Comparison of ENCODE assay signal across 22 cellular contexts in genomic region chr12:7081037-7081436, GRCh38. TPM values are rescaled to one million over a fixed set of nuclear protein-coding genes. Genes with fewer than 3 reads are reported as not detected.
DNase-seq lines count a peak whose midpoint lies in the region; ATAC-seq and TF ChIP-seq lines count a peak whose summit lies in the region.
"Had no signal": no experiment of that assay in that cellular context is flagged by ENCODE, and none has a peak within 500 bp of the region (broad histone marks: within the 10 kb centered on the region; RNA-seq: fewer than 3 reads in every experiment).

No MANE protein-coding gene starts in this region.

- DNase-seq in D341Med (ENCODE audit: low spot score) (peak; percentile 17), RWPE1 (ENCODE audit: low spot score) (no peak), right lobe of liver (peak; percentile 70 to 86 (median 82)), tibial artery (no peak), Caco-2 (no peak)
- DNase-seq in stimulated activated effector memory CD8-positive, alpha-beta T cell treated with anti-CD3 and anti-CD28 coated beads, Interleukin-12 subunit alpha, Interleukin-12 subunit beta, amount 100 ng/mL, for 72 hours (ENCODE audit: low spot score in 2 of 2) = no peak
- DNase-seq: CD4-positive, alpha-beta T cell; COR-L47; DND-41; H7; NCI-H1105; NCI-H146; NCI-H2081 treated with DMSO at 0.1 percent for 48 hours; NCI-H69; NK-92 treated with Interleukin-12 subunit alpha and Interleukin-12 subunit beta, amount 100 ng/mL, for 24 hours; SJCRH30 had no signal

- no peaks in the 10 kb centered on the region for H3K9me3 ChIP-seq in right lobe of liver
- no peaks in the 10 kb centered on the region for H3K9me3 ChIP-seq in tibial artery
- no peaks in the 10 kb centered on the region for H3K9me3 ChIP-seq in Caco-2
- H3K9me3 ChIP-seq: SJCRH30 had no signal

- H3K27ac ChIP-seq in RWPE1 (peak overlapping the region; percentile 74), right lobe of liver (peak overlapping the region in 1 of 3 donors; percentile 79), tibial artery (peak overlapping the region; percentile 52 to 82)
- H3K27ac ChIP-seq: BLaER1, KMS-11, SJCRH30 had no signal

- peaks cover 8% of the 10 kb centered on the region for H3K36me3 Mint-ChIP-seq in stimulated activated effector memory CD8-positive, alpha-beta T cell treated with anti-CD3 and anti-CD28 coated beads, Interleukin-12 subunit alpha, Interleukin-12 subunit beta, amount 100 ng/mL, for 72 hours
- peaks cover 4% of the 10 kb centered on the region for H3K36me3 Mint-ChIP-seq in Caco-2 (ENCODE audit: insufficient read depth, unreplicated experiment)

- no peak for TF ChIP-seq POLR2A in right lobe of liver (IDR thresholded peaks at IDR 0.05)

- peaks cover 0 to 43% (median 23%) of the 10 kb centered on the region in 4 donors for H3K36me3 ChIP-seq in right lobe of liver
- peaks cover 44 to 48% (median 46%) of the 10 kb centered on the region in 3 donors for H3K36me3 ChIP-seq in tibial artery
- H3K36me3 ChIP-seq in Caco-2 (ENCODE audit: control insufficient read depth, insufficient read depth, low read length) = no peaks in the 10 kb centered on the region
- H3K36me3 ChIP-seq: BLaER1, SJCRH30 had no signal

- BruUV-seq in Caco-2 (replicated peaks; lab: Mats Ljungman, UMichigan) = no TSS peak

- CTCF ChIA-PET in RWPE1 (lab: Yijun Ruan, JAX) (interaction anchor here (0.6 kb wide), 1 partner anchor 23 kb away, joined by 5 read pairs; no protein-coding TSS in a partner anchor), Caco-2 (lab: Charles Lee) (interaction anchor here (2.3 kb wide), 1 partner anchor 27 kb away, joined by 9 read pairs; no protein-coding TSS in a partner anchor)

- H3K4me1 ChIP-seq in right lobe of liver (peaks cover 4 to 48% (median 27%) of the 10 kb centered on the region in 4 donors), tibial artery (peaks cover 0 to 25% (median 13%) of the 10 kb centered on the region in 4 donors), Caco-2 (peaks cover 21% of the 10 kb centered on the region)
- H3K4me1 ChIP-seq: BLaER1, SJCRH30 had no signal

- POLR2A ChIA-PET in RWPE1 (lab: Yijun Ruan, JAX; ENCODE audit: low non-redundant PET) = no interaction called here
- POLR2A ChIA-PET in Caco-2 (lab: Charles Lee) = no interaction called here

- peak; percentile 66 to 77 (median 72) for ATAC-seq in right lobe of liver
- ATAC-seq in HG02885 (IDR thresholded peaks at IDR 0.05; ENCODE audit: poor library complexity, unreplicated experiment) = no peak
- ATAC-seq in stimulated activated effector memory CD8-positive, alpha-beta T cell treated with anti-CD3 and anti-CD28 coated beads, Interleukin-12 subunit alpha, Interleukin-12 subunit beta, amount 100 ng/mL, for 72 hours = no peak
- ATAC-seq: GM12878 had no signal

- no peaks in the 10 kb centered on the region for H3K27me3 Mint-ChIP-seq in Caco-2 (ENCODE audit: insufficient read depth, unreplicated experiment)
- H3K27me3 Mint-ChIP-seq: CD4-positive, alpha-beta T cell had no signal

- H3K9me3 Mint-ChIP-seq in stimulated activated effector memory CD8-positive, alpha-beta T cell treated with anti-CD3 and anti-CD28 coated beads, Interleukin-12 subunit alpha, Interleukin-12 subunit beta, amount 100 ng/mL, for 72 hours = peaks cover 5% of the 10 kb centered on the region
- peaks cover 12% of the 10 kb centered on the region for H3K9me3 Mint-ChIP-seq in Caco-2 (ENCODE audit: unreplicated experiment)
- H3K9me3 Mint-ChIP-seq: CD4-positive, alpha-beta T cell had no signal

- intact Hi-C loops in right lobe of liver (cut with DNase I) = no loop called here
- intact Hi-C loops in tibial artery (cut with DNase I; ENCODE audit: low total_unique reads) = no loop called here
- intact Hi-C loops in Caco-2 (cut with micrococcal nuclease; ENCODE audit: unreplicated experiment) = no loop called here

- no peak for TF ChIP-seq CTCF in RWPE1 (conservative IDR thresholded peaks at IDR 0.05; ENCODE audit: low read depth)
- no peak for TF ChIP-seq CTCF in right lobe of liver (IDR thresholded peaks at IDR 0.05)
- TF ChIP-seq CTCF in tibial artery (IDR thresholded peaks at IDR 0.05) = no peak
- no peak for TF ChIP-seq CTCF in Caco-2 (IDR thresholded peaks at IDR 0.05; ENCODE audit: insufficient read depth in 1 of 2, low read depth in 1 of 2, low read length in 1 of 2, severe bottlenecking in 1 of 2, unreplicated experiment in 1 of 2)

- H3K4me1 Mint-ChIP-seq in stimulated activated effector memory CD8-positive, alpha-beta T cell treated with anti-CD3 and anti-CD28 coated beads, Interleukin-12 subunit alpha, Interleukin-12 subunit beta, amount 100 ng/mL, for 72 hours = peaks cover 7% of the 10 kb centered on the region
- H3K4me1 Mint-ChIP-seq in Caco-2 (ENCODE audit: low read depth, unreplicated experiment) = peaks cover 7% of the 10 kb centered on the region

- no peak overlapping the region for H3K27ac Mint-ChIP-seq in stimulated activated effector memory CD8-positive, alpha-beta T cell treated with anti-CD3 and anti-CD28 coated beads, Interleukin-12 subunit alpha, Interleukin-12 subunit beta, amount 100 ng/mL, for 72 hours
- no peak overlapping the region for H3K27ac Mint-ChIP-seq in Caco-2 (ENCODE audit: unreplicated experiment)
- H3K27ac Mint-ChIP-seq: CD4-positive, alpha-beta T cell had no signal

- H3K4me3 ChIP-seq in right lobe of liver (no peak overlapping the region), tibial artery (no peak overlapping the region), Caco-2 (ENCODE audit: low read depth, low read length) (no peak overlapping the region)
- H3K4me3 ChIP-seq: BLaER1, GM12878, SJCRH30 had no signal

- no peaks in the 10 kb centered on the region for H3K27me3 ChIP-seq in right lobe of liver
- H3K27me3 ChIP-seq in tibial artery = no peaks in the 10 kb centered on the region
- H3K27me3 ChIP-seq in Caco-2 (replicated peaks; ENCODE audit: control insufficient read depth, insufficient read depth, low read length) = no peaks in the 10 kb centered on the region
- H3K27me3 ChIP-seq: BLaER1, SJCRH30 had no signal

- WGBS in right lobe of liver (ENCODE audit: insufficient coverage, low coverage, low lambda C conversion rate, missing lambda C conversion rate) = 39% methylated on average over 7 of the region's 14 CpGs

- H3K4me3 Mint-ChIP-seq in stimulated activated effector memory CD8-positive, alpha-beta T cell treated with anti-CD3 and anti-CD28 coated beads, Interleukin-12 subunit alpha, Interleukin-12 subunit beta, amount 100 ng/mL, for 72 hours = no peak overlapping the region
- no peak overlapping the region for H3K4me3 Mint-ChIP-seq in Caco-2 (ENCODE audit: unreplicated experiment)
- H3K4me3 Mint-ChIP-seq: CD4-positive, alpha-beta T cell had no signal

RNA-seq across cellular contexts. Expression of gene C1R, which starts 11.2 kb away (rescaled TPM):
- total RNA-seq in right lobe of liver (1,000 to 10,000 TPM; 1,157 to 2,557 (median 1,950) TPM), Caco-2 (2022) (3.9 and 4.2 TPM in 2 replicates)

RNA-seq across cellular contexts. Expression of gene C1S, which starts 20.5 kb away (rescaled TPM):
- total RNA-seq in right lobe of liver = 1,000 to 10,000 TPM in 5 of 6 experiments, 100 to 1,000 TPM in 1; 993 to 2,993 (median 1,796) TPM
- 5.3 and 6.1 TPM in 2 replicates for total RNA-seq in Caco-2 (2022)

RNA-seq across cellular contexts. Expression of gene C1RL, which starts 28.0 kb away (rescaled TPM):
- total RNA-seq in right lobe of liver = 100 to 1,000 TPM; 202 to 236 (median 216) TPM
- total RNA-seq in Caco-2 (2022) = 38.7 and 40.2 TPM in 2 replicates

RNA-seq across cellular contexts. Expression of gene RBP5, which starts 47.7 kb away (rescaled TPM):
- total RNA-seq in right lobe of liver = 100 to 1,000 TPM in 3 of 6 experiments, 10 to 100 TPM in 3; 44.1 to 239 (median 98.2) TPM
- total RNA-seq in Caco-2 (2022) = 0.86 and 1.8 TPM in 2 replicates
- total RNA-seq: CD4-positive, alpha-beta T cell; HT1080; NCI-H460; SJCRH30 had no signal

RNA-seq across cellular contexts. Expression of gene CLSTN3, which starts 49.1 kb away (rescaled TPM):
- 10 to 100 TPM; 38.9 to 55.2 (median 43.1) TPM for total RNA-seq in right lobe of liver
- 40.2 and 44.3 TPM in 2 replicates for total RNA-seq in Caco-2 (2022)

Comparison
In these comparisons a context has a peak if more than half of its experiments do, and no peak if none do; other contexts are left out.
1. DNase-seq: peak in D341Med (single experiment) and right lobe of liver (3 of 3); none in RWPE1 (single experiment), tibial artery (0 of 2), stimulated activated effector memory CD8-positive, alpha-beta T cell treated with anti-CD3 and anti-CD28 coated beads, Interleukin-12 subunit alpha, Interleukin-12 subunit beta, amount 100 ng/mL, for 72 hours (0 of 2) and Caco-2 (0 of 2).
2. ATAC-seq: peak in right lobe of liver (4 of 4); none in HG02885 (single experiment) and stimulated activated effector memory CD8-positive, alpha-beta T cell treated with anti-CD3 and anti-CD28 coated beads, Interleukin-12 subunit alpha, Interleukin-12 subunit beta, amount 100 ng/mL, for 72 hours (single experiment).
3. RNA of gene C1R, which starts 11.2 kb away (total RNA-seq): 1,157 to 2,557 TPM in right lobe of liver; 3.9 to 4.2 TPM in Caco-2; every median in the first group is over 100 times any median in the second.
4. RNA of gene C1S, which starts 20.5 kb away (total RNA-seq): 993 to 2,993 TPM in right lobe of liver; 5.3 to 6.1 TPM in Caco-2; every median in the first group is over 100 times any median in the second.